Comparison of ENCODE assay signal across 8 cellular contexts in genomic region chr2:120737802-120738516, GRCh38. TPM values are rescaled to one million over a fixed set of nuclear protein-coding genes. Genes with fewer than 3 reads are reported as not detected.
DNase-seq lines count a peak whose midpoint lies in the region; ATAC-seq, FAIRE-seq and TF ChIP-seq lines count a peak whose summit lies in the region.
"Had no signal": no experiment of that assay in that cellular context is flagged by ENCODE, and none has a peak within 500 bp of the region (broad histone marks: within the 10 kb centered on the region; RNA-seq: fewer than 3 reads in every experiment).

No MANE protein-coding gene starts in this region.

- H3K4me2 ChIP-seq in keratinocyte (ENCODE audit: control insufficient read depth, extremely low read depth, insufficient read depth, low read depth, low read length), result peak overlapping the region; percentile 85

- H3K27ac ChIP-seq in VCaP, result peak overlapping the region; percentile 46
- H3K27ac ChIP-seq in keratinocyte (ENCODE audit: control insufficient read depth, insufficient read depth, low read length), result no peak overlapping the region
- H3K27ac ChIP-seq in substantia nigra (ENCODE audit: low read depth, low read length, poor library complexity, severe bottlenecking), result no peak overlapping the region
- H3K27ac ChIP-seq: HL-60 had no signal

- H3K9me1 ChIP-seq in keratinocyte (ENCODE audit: control insufficient read depth, extremely low read depth, insufficient read depth, low read length), result no peaks in the 10 kb centered on the region

- H2AFZ ChIP-seq in keratinocyte (ENCODE audit: control insufficient read depth, low read length), result no peak overlapping the region

- no peak overlapping the region for H3K9ac ChIP-seq in keratinocyte (ENCODE audit: control insufficient read depth, extremely low read depth, insufficient read depth, low read length)

- H3K36me3 ChIP-seq in keratinocyte (ENCODE audit: control insufficient read depth in 2 of 2, extremely low read depth in 1 of 2, insufficient read depth in 2 of 2, low read length in 2 of 2), result no peaks in the 10 kb centered on the region

- TF ChIP-seq CTCF in VCaP (conservative IDR thresholded peaks at IDR 0.05), result no peak
- no peak for TF ChIP-seq CTCF in keratinocyte (optimal IDR thresholded peaks at IDR 0.05 in 1 of 3, IDR thresholded peaks at IDR 0.05 in 1 of 3, conservative IDR thresholded peaks at IDR 0.05 in 1 of 3; ENCODE audit: extremely low read depth in 1 of 3, insufficient read depth in 2 of 3, low read length in 3 of 3)

- ATAC-seq in GM21390 (IDR thresholded peaks at IDR 0.05; ENCODE audit: unreplicated experiment), result no peak
- no peak for ATAC-seq in HG03442 (IDR thresholded peaks at IDR 0.05; ENCODE audit: unreplicated experiment)

- H4K20me1 ChIP-seq in keratinocyte (ENCODE audit: control insufficient read depth, extremely low read depth, insufficient read depth, low read length), result no peaks in the 10 kb centered on the region

- H3K4me1 ChIP-seq in keratinocyte (ENCODE audit: control insufficient read depth, extremely low read depth, insufficient read depth, low read length), result peaks cover 11% of the 10 kb centered on the region

- DNase-seq in HPDE6-E6E7 (ENCODE audit: extremely low spot score) (peak; percentile 32), keratinocyte (ENCODE audit: low read depth, low spot score) (no peak), substantia nigra (lab: John Stamatoyannopoulos, UW) (no peak)
- peak; percentile 13 for DNase-seq in stimulated activated CD8-positive, alpha-beta memory T cell treated with anti-CD3 and anti-CD28 coated beads, Interleukin-4, amount 100 ng/mL, for 48 hours

- FAIRE-seq in keratinocyte (lab: Jason Lieb, UNC), result peak; percentile 68

- H3K9me3 ChIP-seq in keratinocyte (ENCODE audit: control insufficient read depth, low read depth, low read length), result no peaks in the 10 kb centered on the region

- peaks cover 61% of the 10 kb centered on the region for H3K27me3 ChIP-seq in keratinocyte (ENCODE audit: control insufficient read depth, extremely low read depth, insufficient read depth, low read length)

- H3K4me3 ChIP-seq in keratinocyte (ENCODE audit: control insufficient read depth in 2 of 3, extremely low read depth in 1 of 3, insufficient read depth in 2 of 3, low read depth in 1 of 3, low read length in 3 of 3), result peak overlapping the region in 2 of 3 experiments; percentile 60 to 61

- H3K79me2 ChIP-seq in keratinocyte (ENCODE audit: control insufficient read depth, insufficient read depth, low read length), result no peaks in the 10 kb centered on the region

- dilution Hi-C loops in keratinocyte (cut with MboI; ENCODE audit: extremely low pct_ligation_motif_present, low sequenced_read_pairs), result no loop called here

RNA-seq across cellular contexts. Expression of gene GLI2, which starts 2.3 kb away (rescaled TPM):
- polyA plus RNA-seq in keratinocyte, result 0.04 to 0.06 TPM (median 0.05 TPM) in 3 replicates
- not detected for polyA plus RNA-seq in keratinocyte (2011; ENCODE audit: low read depth)
- polyA plus RNA-seq in keratinocyte (2011; cell fraction: cytosol; rRNA removed), result 0.02 and 0.04 TPM in 2 replicates
- 0.25 and 0.39 TPM in 2 replicates for polyA plus RNA-seq in keratinocyte (2011; cell fraction: nucleus; rRNA removed)
- 0.10 TPM in 1 of 2 replicates, not detected in the other for polyA plus RNA-seq in keratinocyte (2012; ENCODE audit: low replicate concordance)
- 0.07 to 0.67 TPM (median 0.16 TPM) in 3 replicates for polyA minus RNA-seq in keratinocyte
- polyA minus RNA-seq in keratinocyte (2011; cell fraction: cytosol; rRNA and poly(A)+ RNA removed), result not detected
- polyA minus RNA-seq in keratinocyte (2011; cell fraction: nucleus; rRNA and poly(A)+ RNA removed), result 0.31 and 0.74 TPM in 2 replicates

Comparison
In these comparisons a context has a peak if more than half of its experiments do, and no peak if none do; other contexts are left out.
1. DNase-seq: peak in HPDE6-E6E7 (single experiment) and stimulated activated CD8-positive, alpha-beta memory T cell treated with anti-CD3 and anti-CD28 coated beads, Interleukin-4, amount 100 ng/mL, for 48 hours (single experiment); none in keratinocyte (single experiment) and substantia nigra (0 of 49).